ENCODE assay signal across 21 cellular contexts in genomic region chr15:55669226-55669625, GRCh38.
"Had no signal": no experiment of that assay in that cellular context is flagged by ENCODE, and none has a peak within 500 bp of the region (broad histone marks: within the 10 kb centered on the region; RNA-seq: fewer than 3 reads in every experiment).

No MANE protein-coding gene starts in this region.

- H3K36me3 Mint-ChIP-seq: activated naive CD8-positive, alpha-beta T cell treated with anti-CD3 and anti-CD28 coated beads, Interleukin-2, amount 10 ng/mL, durations not matched to agents 7 days and 5 days; immature natural killer cell; natural killer cell treated with Interleukin-12 subunit alpha and Interleukin-12 subunit beta and Interleukin-15 and Interleukin-18, amount 100 ng/mL, for 72 hours had no signal

- H2AFZ ChIP-seq: hepatocyte had no signal

- H3K4me1 ChIP-seq: prostate gland had no signal

- H3K4me3 Mint-ChIP-seq: activated CD4-positive, alpha-beta memory T cell treated with anti-CD3 and anti-CD28 coated beads, Interleukin-2, amount 10 ng/mL, durations not matched to agents 7 days and 5 days; activated naive CD4-positive, alpha-beta T cell treated with anti-CD3 and anti-CD28 coated beads for 36 hours; activated naive CD8-positive, alpha-beta T cell treated with anti-CD3 and anti-CD28 coated beads, Interleukin-2, amount 10 ng/mL, durations not matched to agents 7 days and 5 days; activated T-cell treated with anti-CD3 and anti-CD28 coated beads, Interleukin-2, amount 50 U/mL, for 72 hours; dendritic cell treated with granulocyte-macrophage colony-stimulating factor and Interleukin-4, amounts not matched to agents 40 ng/mL and 50 ng/mL, for 4 days; immature natural killer cell; natural killer cell treated with Interleukin-12 subunit alpha and Interleukin-12 subunit beta and Interleukin-15 and Interleukin-18, amount 100 ng/mL, for 72 hours had no signal

- DNase-seq: activated CD4-positive, alpha-beta memory T cell treated with anti-CD3 and anti-CD28 coated beads, Interleukin-2, amount 10 ng/mL, durations not matched to agents 7 days and 5 days; activated CD4-positive, alpha-beta T cell treated with anti-CD3 and anti-CD28 coated beads for 48 hours; activated effector memory CD4-positive, alpha-beta T cell treated with Interleukin-2 at 50 U/mL for 16 hours; activated naive CD4-positive, alpha-beta T cell treated with anti-CD3 and anti-CD28 coated beads for 36 hours; activated naive CD8-positive, alpha-beta T cell treated with anti-CD3 and anti-CD28 coated beads, Interleukin-2, amount 10 ng/mL, durations not matched to agents 7 days and 5 days; activated T-cell treated with anti-CD3 and anti-CD28 coated beads, Interleukin-2, amount 50 U/mL, for 72 hours; amniotic stem cell; caudate nucleus; effector CD4-positive, alpha-beta T cell; foreskin melanocyte; immature natural killer cell; left ventricle myocardium superior; mammary epithelial cell; occipital lobe; stimulated activated CD4-positive, alpha-beta T cell treated with anti-CD3 and anti-CD28 coated beads, Interleukin-2, amount 100 ng/mL, for 48 hours; stimulated activated naive CD4-positive, alpha-beta T cell treated with Interleukin-2 at 50 U/mL for 16 hours had no signal

- H3K4me3 ChIP-seq: hepatocyte, prostate gland, thyroid gland had no signal

- H3K27ac ChIP-seq: hepatocyte, prostate gland had no signal

- H3K79me2 ChIP-seq: hepatocyte had no signal

- H3K4me1 Mint-ChIP-seq: activated CD4-positive, alpha-beta memory T cell treated with anti-CD3 and anti-CD28 coated beads, Interleukin-2, amount 10 ng/mL, durations not matched to agents 7 days and 5 days; activated naive CD8-positive, alpha-beta T cell treated with anti-CD3 and anti-CD28 coated beads, Interleukin-2, amount 10 ng/mL, durations not matched to agents 7 days and 5 days; immature natural killer cell had no signal

- ATAC-seq: activated T-cell treated with anti-CD3 and anti-CD28 coated beads, Interleukin-2, amount 50 U/mL, for 72 hours; left ventricle myocardium superior; natural killer cell treated with Interleukin-12 subunit alpha and Interleukin-12 subunit beta and Interleukin-15 and Interleukin-18, amount 100 ng/mL, for 72 hours had no signal

- H3K4me2 ChIP-seq: hepatocyte had no signal

- H3K27me3 ChIP-seq: hepatocyte, thyroid gland had no signal

- H3K36me3 ChIP-seq: prostate gland, thyroid gland had no signal

- H3K9me3 ChIP-seq: prostate gland, thyroid gland had no signal

- H3K9me3 Mint-ChIP-seq: activated CD4-positive, alpha-beta memory T cell treated with anti-CD3 and anti-CD28 coated beads, Interleukin-2, amount 10 ng/mL, durations not matched to agents 7 days and 5 days; activated naive CD4-positive, alpha-beta T cell treated with anti-CD3 and anti-CD28 coated beads for 36 hours; activated naive CD8-positive, alpha-beta T cell treated with anti-CD3 and anti-CD28 coated beads, Interleukin-2, amount 10 ng/mL, durations not matched to agents 7 days and 5 days; activated T-cell treated with anti-CD3 and anti-CD28 coated beads, Interleukin-2, amount 50 U/mL, for 72 hours; dendritic cell treated with granulocyte-macrophage colony-stimulating factor and Interleukin-4, amounts not matched to agents 40 ng/mL and 50 ng/mL, for 4 days; immature natural killer cell; natural killer cell treated with Interleukin-12 subunit alpha and Interleukin-12 subunit beta and Interleukin-15 and Interleukin-18, amount 100 ng/mL, for 72 hours had no signal

- H3K27ac Mint-ChIP-seq: activated CD4-positive, alpha-beta memory T cell treated with anti-CD3 and anti-CD28 coated beads, Interleukin-2, amount 10 ng/mL, durations not matched to agents 7 days and 5 days; activated naive CD4-positive, alpha-beta T cell treated with anti-CD3 and anti-CD28 coated beads for 36 hours; activated naive CD8-positive, alpha-beta T cell treated with anti-CD3 and anti-CD28 coated beads, Interleukin-2, amount 10 ng/mL, durations not matched to agents 7 days and 5 days; activated T-cell treated with anti-CD3 and anti-CD28 coated beads, Interleukin-2, amount 50 U/mL, for 72 hours; dendritic cell treated with granulocyte-macrophage colony-stimulating factor and Interleukin-4, amounts not matched to agents 40 ng/mL and 50 ng/mL, for 4 days; immature natural killer cell; natural killer cell treated with Interleukin-12 subunit alpha and Interleukin-12 subunit beta and Interleukin-15 and Interleukin-18, amount 100 ng/mL, for 72 hours had no signal
